ENCODE assay signal across 1 cellular context in genomic region chr12:107760817-107761501, GRCh38.
TF ChIP-seq lines count a peak whose summit lies in the region.

Gene PRDM4, minus strand, starts transcription at chr12:107761137. Its CDS starts 622 bp downstream, at chr12:107760515.

TF ChIP-seq in HepG2, 621 proteins besides CTCF, POLR2A, EP300 and RAD21 (continued from another document and continues in another):
- TF ChIP-seq ELF3 (CRISPR knock-in tag; IDR thresholded peaks at IDR 0.05) (peak; percentile 77), MIXL1 (CRISPR knock-in tag; IDR thresholded peaks at IDR 0.05) (no peak), ZNF740 (CRISPR knock-in tag; IDR thresholded peaks at IDR 0.05) (no peak), ZNF280D (CRISPR knock-in tag; IDR thresholded peaks at IDR 0.05) (no peak), SKI (IDR thresholded peaks at IDR 0.05; ENCODE audit: partially characterized antibody) (peak; percentile 51), SNAPC4 (CRISPR knock-in tag; IDR thresholded peaks at IDR 0.05) (no peak), KAT8 (CRISPR knock-in tag; IDR thresholded peaks at IDR 0.05) (peak; percentile 72; the same call in 1 of the 2 replicates), CREM (IDR thresholded peaks at IDR 0.05) (peak; percentile 42; the same call in 1 of the 2 replicates), CREM (CRISPR knock-in tag; IDR thresholded peaks at IDR 0.05) (no peak), ZNF512 (CRISPR knock-in tag; IDR thresholded peaks at IDR 0.05) (no peak), ZNF607 (CRISPR knock-in tag; IDR thresholded peaks at IDR 0.05; ENCODE audit: borderline replicate concordance) (no peak), ZNF12 (CRISPR knock-in tag; IDR thresholded peaks at IDR 0.05) (no peak), CERS6 (CRISPR knock-in tag; IDR thresholded peaks at IDR 0.05) (no peak), GMEB2 (CRISPR knock-in tag; IDR thresholded peaks at IDR 0.05; ENCODE audit: low read depth) (peak; percentile 70; the same call in 1 of the 2 replicates), SNAPC5 (CRISPR knock-in tag; IDR thresholded peaks at IDR 0.05; ENCODE audit: borderline replicate concordance) (no peak), ELF1 (CRISPR knock-in tag; IDR thresholded peaks at IDR 0.05) (peak; percentile 88), HES4 (CRISPR knock-in tag; IDR thresholded peaks at IDR 0.05; ENCODE audit: borderline replicate concordance) (peak; percentile 85), ZNF720 (CRISPR knock-in tag; IDR thresholded peaks at IDR 0.05) (no peak), GATA4 (IDR thresholded peaks at IDR 0.05; ENCODE audit: borderline replicate concordance, low read depth) (0 out of 2 replicates have a peak, but pooled peaks have one; percentile 49), FUBP1 (CRISPR knock-in tag; IDR thresholded peaks at IDR 0.05; ENCODE audit: borderline replicate concordance) (0 out of 2 replicates have a peak, but pooled peaks have one; percentile 28), LBX2 (CRISPR knock-in tag; IDR thresholded peaks at IDR 0.05; ENCODE audit: borderline replicate concordance) (no peak), ZBTB42 (CRISPR knock-in tag; IDR thresholded peaks at IDR 0.05) (no peak), BHLHE40 (IDR thresholded peaks at IDR 0.05; ENCODE audit: low read length) (peak; percentile 48), MYC (CRISPR knock-in tag; IDR thresholded peaks at IDR 0.05; ENCODE audit: borderline replicate concordance) (peak; percentile 59; the same call in 1 of the 2 replicates), PLSCR1 (CRISPR knock-in tag; IDR thresholded peaks at IDR 0.05; ENCODE audit: borderline replicate concordance) (no peak), ZFP90 (CRISPR knock-in tag; IDR thresholded peaks at IDR 0.05; ENCODE audit: borderline replicate concordance) (0 out of 2 replicates have a peak, but pooled peaks have one; percentile 24), DZIP1 (CRISPR knock-in tag; IDR thresholded peaks at IDR 0.05) (no peak), ZXDC (CRISPR knock-in tag; IDR thresholded peaks at IDR 0.05) (peak; percentile 55; the same call in 1 of the 2 replicates), SP1 (IDR thresholded peaks at IDR 0.05) (no peak), SP1 (CRISPR knock-in tag; IDR thresholded peaks at IDR 0.05) (peak; percentile 31; the same call in 1 of the 2 replicates)
